In genomic region chr19:27966390-27966816, GRCh38 we compare ENCODE assay signal across 1 cellular context.
TF ChIP-seq lines count a peak whose summit lies in the region.

No MANE protein-coding gene starts in this region.

TF ChIP-seq in Ishikawa, 13 proteins besides CTCF, POLR2A, EP300 and RAD21 (continued from another document):
- TF ChIP-seq REST (IDR thresholded peaks at IDR 0.05; ENCODE audit: low read depth) (no peak), FOXM1 (IDR thresholded peaks at IDR 0.05; ENCODE audit: borderline replicate concordance, low read depth) (no peak), TCF12 (IDR thresholded peaks at IDR 0.05; ENCODE audit: low read depth) (no peak), TEAD4 (IDR thresholded peaks at IDR 0.05) (no peak), EGR1 (IDR thresholded peaks at IDR 0.05) (no peak), TAF1 (IDR thresholded peaks at IDR 0.05; ENCODE audit: low read depth) (no peak), ZBTB7A (IDR thresholded peaks at IDR 0.05; ENCODE audit: low read depth) (no peak), USF1 (IDR thresholded peaks at IDR 0.05) (no peak), CREB1 (IDR thresholded peaks at IDR 0.05; ENCODE audit: low read depth) (no peak), CEBPB (IDR thresholded peaks at IDR 0.05) (no peak)
